8 cellular contexts compared by ENCODE assay signal in genomic region chr1:206606867-206607266, GRCh38. TPM values are rescaled to one million over a fixed set of nuclear protein-coding genes. Genes with fewer than 3 reads are reported as not detected.
DNase-seq lines count a peak whose midpoint lies in the region; ATAC-seq and TF ChIP-seq lines count a peak whose summit lies in the region.

No MANE protein-coding gene starts in this region.

- no peak overlapping the region for H3K4me3 ChIP-seq in Panc1 (ENCODE audit: low read depth in 2 of 2, low read length in 2 of 2)
- no peak overlapping the region for H3K4me3 ChIP-seq in fibroblast of lung (replicated peaks in 1 of 4; ENCODE audit: control extremely low read depth in 1 of 4, insufficient read depth in 1 of 4, low read depth in 3 of 4, low read length in 4 of 4)

- peak; percentile 82 for TF ChIP-seq CTCF in C4-2B (conservative IDR thresholded peaks at IDR 0.05)
- peak; percentile 66; the same call in 1 of the 2 replicates for TF ChIP-seq CTCF in Panc1 (IDR thresholded peaks at IDR 0.05)
- peak; percentile 34 to 51 for TF ChIP-seq CTCF in fibroblast of lung (conservative IDR thresholded peaks at IDR 0.05 in 1 of 2, IDR thresholded peaks at IDR 0.05 in 1 of 2; ENCODE audit: low read depth in 1 of 2, low read length in 2 of 2)

- BruUV-seq in Panc1 (replicated peaks; lab: Mats Ljungman, UMichigan) = no TSS peak

- H3K9me3 ChIP-seq in Panc1 (ENCODE audit: control insufficient read depth, insufficient read depth, low read depth, low read length) (no peaks in the 10 kb centered on the region), fibroblast of lung (ENCODE audit: control insufficient read depth, insufficient read depth, low read depth, low read length) (no peaks in the 10 kb centered on the region)

- in situ Hi-C loops in Panc1 (cut with HindIII; ENCODE audit: low pct_unique_long_range_greater_than_20kb, low sequenced_read_pairs) = no loop called here

- peaks cover 9% of the 10 kb centered on the region; the same call in 1 of the 2 replicates for H3K36me3 ChIP-seq in Panc1 (ENCODE audit: control insufficient read depth, insufficient read depth, low read length)
- peaks cover 10% of the 10 kb centered on the region for H3K36me3 ChIP-seq in fibroblast of lung (ENCODE audit: control insufficient read depth, insufficient read depth, low read length)

- ATAC-seq in GM18867 (IDR thresholded peaks at IDR 0.05; ENCODE audit: unreplicated experiment) (peak; percentile 33), Panc1 (peak; percentile 75), HG02588 (IDR thresholded peaks at IDR 0.05; ENCODE audit: unreplicated experiment) (no peak)

- POLR2A ChIA-PET in Panc1 (lab: Charles Lee) = no interaction called here

- H3K9ac ChIP-seq in fibroblast of lung (ENCODE audit: insufficient read depth, low read length) = no peak overlapping the region

- DNase-seq in Panc1 (ENCODE audit: low read depth, low spot score) (no peak), fibroblast of lung (ENCODE audit: low read depth in 2 of 2) (peak in 1 of 2 donors; percentile 32), UCSD-AML1 (lab: John Stamatoyannopoulos, UW; ENCODE audit: unreplicated experiment) (no peak)
- no peak for DNase-seq in activated effector memory CD4-positive, alpha-beta T cell treated with Interleukin-2 at 50 U/mL for 16 hours
- DNase-seq in stimulated activated CD4-positive, alpha-beta T cell treated with anti-CD3 and anti-CD28 coated beads, Interleukin-15, amount 100 ng/mL, for 24 hours = no peak

- H3K27me3 ChIP-seq in Panc1 (ENCODE audit: control insufficient read depth, insufficient read depth, low read length) (no peaks in the 10 kb centered on the region), fibroblast of lung (ENCODE audit: control insufficient read depth, insufficient read depth, low read length) (no peaks in the 10 kb centered on the region)

- peaks cover 7% of the 10 kb centered on the region for H3K79me2 ChIP-seq in fibroblast of lung (ENCODE audit: control insufficient read depth, insufficient read depth, low read length)

- H3K4me1 ChIP-seq in Panc1 (ENCODE audit: control insufficient read depth, insufficient read depth, low read length) (0 out of 2 replicates have a peak, but pooled peaks cover 5% of the 10 kb centered on the region), fibroblast of lung (ENCODE audit: control insufficient read depth, extremely low read depth, insufficient read depth, low read length) (peaks cover 2% of the 10 kb centered on the region)

- H4K20me1 ChIP-seq in fibroblast of lung (ENCODE audit: control insufficient read depth, extremely low read depth, insufficient read depth, low read length) = no peaks in the 10 kb centered on the region

- no peak overlapping the region for H3K4me2 ChIP-seq in fibroblast of lung (ENCODE audit: extremely low read depth, insufficient read depth, low read length)

- no peak overlapping the region for H2AFZ ChIP-seq in fibroblast of lung (ENCODE audit: low read length)

- intact Hi-C loops in Panc1 (cut with micrococcal nuclease; ENCODE audit: unreplicated experiment) = loop anchor here (2.0 to 5.0 kb wide), 2 partner anchors 58 to 305 kb away; no protein-coding TSS in a partner anchor

- CTCF ChIA-PET in Panc1 (lab: Charles Lee) = no interaction called here

- H3K27ac ChIP-seq in C4-2B = no peak overlapping the region
- no peak overlapping the region for H3K27ac ChIP-seq in Panc1 (ENCODE audit: low read length)
- no peak overlapping the region for H3K27ac ChIP-seq in fibroblast of lung (ENCODE audit: insufficient read depth, low read length)

RNA-seq across cellular contexts. Expression of gene EIF2D, which starts 5.4 kb away (rescaled TPM):
- 28.7 TPM for total RNA-seq in Panc1 (2021; ENCODE audit: unreplicated experiment)
- polyA plus RNA-seq in Panc1 (2012; ENCODE audit: insufficient read length) = 28.7 TPM
- 50.1 and 53.0 TPM in 2 replicates for total RNA-seq in fibroblast of lung
- polyA plus RNA-seq in fibroblast of lung = 59.8 and 67.3 TPM in 2 replicates
- 42.5 and 47.0 TPM in 2 replicates for polyA plus RNA-seq in fibroblast of lung (2012)
- 26.5 and 45.4 TPM in 2 replicates for polyA minus RNA-seq in fibroblast of lung (ENCODE audit: low replicate concordance)

RNA-seq across cellular contexts. Expression of gene DYRK3, which starts 28.5 kb away (rescaled TPM):
- total RNA-seq in Panc1 (2021; ENCODE audit: unreplicated experiment) (12.0 TPM), fibroblast of lung (28.5 and 38.5 TPM in 2 replicates)
- 7.2 TPM for polyA plus RNA-seq in Panc1 (2012; ENCODE audit: insufficient read length)
- polyA plus RNA-seq in fibroblast of lung = 9.3 and 10.2 TPM in 2 replicates
- 10.7 and 11.2 TPM in 2 replicates for polyA plus RNA-seq in fibroblast of lung (2012)
- polyA minus RNA-seq in fibroblast of lung (ENCODE audit: low replicate concordance) = 5.9 and 8.1 TPM in 2 replicates
